In the genomic region with DNA sequence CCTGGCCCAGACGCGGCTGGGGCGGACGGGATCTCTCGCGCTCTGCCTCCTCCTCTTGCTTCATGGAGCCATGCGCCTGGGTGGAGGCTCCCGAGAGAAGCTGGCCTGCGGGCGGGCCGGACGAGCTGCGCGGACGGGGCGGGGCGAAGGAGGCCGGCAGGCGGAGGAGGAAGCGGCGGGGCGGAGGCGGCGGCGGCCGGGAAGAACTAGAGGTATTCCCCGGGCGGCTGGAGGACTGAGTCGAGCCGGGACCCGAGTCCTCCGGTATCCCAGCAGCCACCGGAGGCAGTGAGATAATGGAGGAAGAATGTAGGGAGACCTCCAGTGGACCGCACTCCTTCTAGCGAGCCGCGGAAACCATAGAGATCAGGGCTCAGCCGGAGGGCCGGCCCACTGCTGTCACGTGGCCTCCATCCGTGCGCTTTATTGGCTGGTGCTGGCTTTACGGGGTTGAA, we compare ENCODE assay signal across 8 cellular contexts. TPM values are rescaled to one million over a fixed set of nuclear protein-coding genes. Genes with fewer than 3 reads are reported as not detected.
DNase-seq lines count a peak whose midpoint lies in the region; ATAC-seq and TF ChIP-seq lines count a peak whose summit lies in the region.
"Not testable (repeated sequence)": the region's sequence is repeated elsewhere in the genome, so short reads cannot be mapped to it uniquely, and the experiment has no call there.

No MANE protein-coding gene starts in this region.

- H3K4me3 ChIP-seq in HEK293 (ENCODE audit: low read depth, low read length) (peak overlapping the region; percentile 69), MM.1S (ENCODE audit: low read length) (peak overlapping the region; percentile 53), SJCRH30 (peak overlapping the region; percentile 78), neural progenitor cell (peak overlapping the region; percentile 80)

- not testable (repeated sequence) for H3K36me3 Mint-ChIP-seq in neural progenitor cell; stimulated activated naive CD8-positive, alpha-beta T cell treated with anti-CD3 and anti-CD28 coated beads, Interleukin-15, Interleukin-2, amounts not matched to agents 100 ng/mL and 50 ng/mL, for 24 hours (ENCODE audit: low read depth)

- not testable (repeated sequence) for H3K9me3 Mint-ChIP-seq in neural progenitor cell; stimulated activated naive CD8-positive, alpha-beta T cell treated with anti-CD3 and anti-CD28 coated beads, Interleukin-15, Interleukin-2, amounts not matched to agents 100 ng/mL and 50 ng/mL, for 24 hours

- not testable (repeated sequence) for H3K4me1 ChIP-seq in HEK293 (ENCODE audit: control insufficient read depth, insufficient read depth, low read length); MM.1S (ENCODE audit: low read length); SJCRH30; neural progenitor cell
- H3K4me1 ChIP-seq in foreskin keratinocyte, result peaks cover 17% of the 10 kb centered on the region

- not testable (repeated sequence) for TF ChIP-seq CTCF in HEK293 (tag by site-specific recombination; IDR thresholded peaks at IDR 0.05); MM.1S (IDR thresholded peaks at IDR 0.05; ENCODE audit: low read length); foreskin keratinocyte (conservative IDR thresholded peaks at IDR 0.05); neural progenitor cell (IDR thresholded peaks at IDR 0.05)

- H3K27ac Mint-ChIP-seq in neural progenitor cell, result peak overlapping the region; percentile 98
- H3K27ac Mint-ChIP-seq in stimulated activated naive CD8-positive, alpha-beta T cell treated with anti-CD3 and anti-CD28 coated beads, Interleukin-15, Interleukin-2, amounts not matched to agents 100 ng/mL and 50 ng/mL, for 24 hours, result peak overlapping the region; percentile 85

- H2AFZ ChIP-seq in MM.1S (ENCODE audit: low read length), result 0 out of 2 replicates have a peak overlapping the region, but pooled peaks have one; percentile 27
- H2AFZ ChIP-seq in neural progenitor cell (replicated peaks), result not testable (repeated sequence)

- peak overlapping the region; percentile 96 for H3K4me3 Mint-ChIP-seq in neural progenitor cell
- peak overlapping the region; percentile 79 for H3K4me3 Mint-ChIP-seq in stimulated activated naive CD8-positive, alpha-beta T cell treated with anti-CD3 and anti-CD28 coated beads, Interleukin-15, Interleukin-2, amounts not matched to agents 100 ng/mL and 50 ng/mL, for 24 hours

- POLR2A ChIA-PET in HEK293 (lab: Yijun Ruan, JAX), result not testable (repeated sequence)

- H3F3A ChIP-seq in MM.1S (ENCODE audit: insufficient read depth, low read length); neural progenitor cell (ENCODE audit: low read depth): not testable (repeated sequence)

- not testable (repeated sequence) for H4K20me1 ChIP-seq in MM.1S (ENCODE audit: insufficient read depth, low read length)
- peaks cover 18% of the 10 kb centered on the region for H4K20me1 ChIP-seq in neural progenitor cell (ENCODE audit: low read depth)

- H3K27me3 Mint-ChIP-seq in neural progenitor cell (ENCODE audit: insufficient read depth, low read depth); stimulated activated naive CD8-positive, alpha-beta T cell treated with anti-CD3 and anti-CD28 coated beads, Interleukin-15, Interleukin-2, amounts not matched to agents 100 ng/mL and 50 ng/mL, for 24 hours: not testable (repeated sequence)

- not testable (repeated sequence) for H3K79me2 ChIP-seq in MM.1S (ENCODE audit: low read length)
- H3K79me2 ChIP-seq in neural progenitor cell (ENCODE audit: low read depth), result peaks cover 31% of the 10 kb centered on the region

- not testable (repeated sequence) for H3K4me2 ChIP-seq in MM.1S (ENCODE audit: low read depth, low read length)
- H3K4me2 ChIP-seq in neural progenitor cell, result peak overlapping the region; percentile 60

- DNase-seq in GDM1 (lab: John Stamatoyannopoulos, UW) (peak; percentile 89), MM.1S (peak; percentile 84), SJCRH30 (peak; percentile 83), foreskin keratinocyte (peak; percentile 61 to 77), neural progenitor cell (ENCODE audit: low spot score) (peak; percentile 88)
- DNase-seq in activated gamma-delta T cell treated with anti-CD3 and anti-CD28 coated beads, Interleukin-2, amount 50 U/mL, for 16 hours (ENCODE audit: low read depth), result peak; percentile 64

- peak; percentile 93 for ATAC-seq in foreskin keratinocyte

- not testable (repeated sequence) for H3K36me3 ChIP-seq in HEK293 (ENCODE audit: control insufficient read depth in 2 of 2, insufficient read depth in 1 of 2, low read length in 2 of 2); MM.1S (replicated peaks; ENCODE audit: insufficient read depth, low read length); SJCRH30; neural progenitor cell

- H3K27me3 ChIP-seq in MM.1S (replicated peaks; ENCODE audit: insufficient read depth, low read length); SJCRH30; foreskin keratinocyte; neural progenitor cell: not testable (repeated sequence)

- H3K27ac ChIP-seq in HEK293 (ENCODE audit: extremely low read depth, low read depth, low read length) (peak overlapping the region; percentile 87), MM.1S (ENCODE audit: low read length) (peak overlapping the region; percentile 43; the same call in 1 of the 2 replicates), SJCRH30 (peak overlapping the region; percentile 73), foreskin keratinocyte (peak overlapping the region; percentile 52), neural progenitor cell (peak overlapping the region; percentile 96)

- H3K9ac ChIP-seq in MM.1S (ENCODE audit: low read length) (peak overlapping the region; percentile 41; the same call in 1 of the 2 replicates), neural progenitor cell (peak overlapping the region; percentile 80)

- not testable (repeated sequence) for H3K9me2 ChIP-seq in MM.1S (replicated peaks; ENCODE audit: insufficient read depth, low read length)

- H3K4me1 Mint-ChIP-seq in neural progenitor cell, result peaks cover 10% of the 10 kb centered on the region
- H3K4me1 Mint-ChIP-seq in stimulated activated naive CD8-positive, alpha-beta T cell treated with anti-CD3 and anti-CD28 coated beads, Interleukin-15, Interleukin-2, amounts not matched to agents 100 ng/mL and 50 ng/mL, for 24 hours (ENCODE audit: low read depth), result peaks cover 32% of the 10 kb centered on the region

- CTCF ChIA-PET in HEK293 (lab: Yijun Ruan, JAX), result interaction anchor here (0.7 kb wide), 1 partner anchor 419 kb away, joined by 3 read pairs; no protein-coding TSS in a partner anchor

- not testable (repeated sequence) for H3K9me3 ChIP-seq in HEK293 (ENCODE audit: control insufficient read depth, insufficient read depth, low read depth, low read length); MM.1S (replicated peaks; ENCODE audit: insufficient read depth, low read length); SJCRH30 (replicated peaks); neural progenitor cell (ENCODE audit: low read depth)

TF ChIP-seq in HEK293, 187 proteins besides CTCF, POLR2A, EP300 and RAD21 (continues in another document):
- peak; percentile 51 for TF ChIP-seq SP2 (tag by site-specific recombination; IDR thresholded peaks at IDR 0.05)
- 0 out of 2 replicates have a peak, but pooled peaks have one; percentile 34 for TF ChIP-seq ZNF366 (tag by site-specific recombination; conservative IDR thresholded peaks at IDR 0.05)
- TF ChIP-seq ZBTB17 (tag by site-specific recombination; IDR thresholded peaks at IDR 0.05), result peak; percentile 35; the same call in 1 of the 2 replicates
- peak; percentile 27; the same call in 1 of the 2 replicates for TF ChIP-seq ZNF391 (tag by site-specific recombination; IDR thresholded peaks at IDR 0.05; ENCODE audit: borderline replicate concordance, low read depth)
- TF ChIP-seq ZSCAN30 (tag by site-specific recombination; IDR thresholded peaks at IDR 0.05), result peak; percentile 64; the same call in 1 of the 2 replicates
- TF ChIP-seq, protein P1, sequence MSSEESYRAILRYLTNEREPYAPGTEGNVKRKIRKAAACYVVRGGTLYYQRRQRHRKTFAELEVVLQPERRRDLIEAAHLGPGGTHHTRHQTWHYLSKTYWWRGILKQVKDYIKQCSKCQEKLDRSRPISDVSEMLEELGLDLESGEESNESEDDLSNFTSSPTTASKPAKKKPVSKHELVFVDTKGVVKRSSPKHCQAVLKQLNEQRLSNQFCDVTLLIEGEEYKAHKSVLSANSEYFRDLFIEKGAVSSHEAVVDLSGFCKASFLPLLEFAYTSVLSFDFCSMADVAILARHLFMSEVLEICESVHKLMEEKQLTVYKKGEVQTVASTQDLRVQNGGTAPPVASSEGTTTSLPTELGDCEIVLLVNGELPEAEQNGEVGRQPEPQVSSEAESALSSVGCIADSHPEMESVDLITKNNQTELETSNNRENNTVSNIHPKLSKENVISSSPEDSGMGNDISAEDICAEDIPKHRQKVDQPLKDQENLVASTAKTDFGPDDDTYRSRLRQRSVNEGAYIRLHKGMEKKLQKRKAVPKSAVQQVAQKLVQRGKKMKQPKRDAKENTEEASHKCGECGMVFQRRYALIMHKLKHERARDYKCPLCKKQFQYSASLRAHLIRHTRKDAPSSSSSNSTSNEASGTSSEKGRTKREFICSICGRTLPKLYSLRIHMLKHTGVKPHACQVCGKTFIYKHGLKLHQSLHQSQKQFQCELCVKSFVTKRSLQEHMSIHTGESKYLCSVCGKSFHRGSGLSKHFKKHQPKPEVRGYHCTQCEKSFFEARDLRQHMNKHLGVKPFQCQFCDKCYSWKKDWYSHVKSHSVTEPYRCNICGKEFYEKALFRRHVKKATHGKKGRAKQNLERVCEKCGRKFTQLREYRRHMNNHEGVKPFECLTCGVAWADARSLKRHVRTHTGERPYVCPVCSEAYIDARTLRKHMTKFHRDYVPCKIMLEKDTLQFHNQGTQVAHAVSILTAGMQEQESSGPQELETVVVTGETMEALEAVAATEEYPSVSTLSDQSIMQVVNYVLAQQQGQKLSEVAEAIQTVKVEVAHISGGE (tag by site-specific recombination; conservative IDR thresholded peaks at IDR 0.05; ENCODE audit: low read depth), result peak; percentile 50
- peak; percentile 68 for TF ChIP-seq GLIS1 (tag by site-specific recombination; IDR thresholded peaks at IDR 0.05)
- TF ChIP-seq SP3 (tag by site-specific recombination; IDR thresholded peaks at IDR 0.05), result peak; percentile 44
- TF ChIP-seq ZNF76 (tag by site-specific recombination; IDR thresholded peaks at IDR 0.05; ENCODE audit: borderline replicate concordance, low read depth), result peak; percentile 92
- peak; percentile 63 for TF ChIP-seq KLF8 (tag by site-specific recombination; IDR thresholded peaks at IDR 0.05)

RNA-seq across cellular contexts. Expression of a gene that starts 15.3 kb away (rescaled TPM):
- total RNA-seq in SJCRH30 (2014; rRNA removed; shearing (Covaris generic)), result 0.59 and 0.89 TPM in 2 replicates
- total RNA-seq in foreskin keratinocyte, result 2.5 and 2.9 TPM in 2 replicates
- polyA plus RNA-seq in foreskin keratinocyte, result 2.3 and 2.7 TPM in 2 replicates
- total RNA-seq in neural progenitor cell (ENCODE audit: low replicate concordance), result 3.4 and 4.1 TPM in 2 replicates

Comparison
In these comparisons a context has a peak if more than half of its experiments do, and no peak if none do; other contexts are left out.
1. Peak in every context shown above with its lines: DNase-seq, ATAC-seq, H3K4me3 ChIP-seq and H3K27ac ChIP-seq.
2. H3K27ac ChIP-seq: peak in every context shown above with its lines; median percentile 96 in neural progenitor cell; 87 in HEK293; 73 in SJCRH30; 52 in foreskin keratinocyte; 43 in MM.1S.